ENCODE assay signal across 1 cellular context in the genomic region with DNA sequence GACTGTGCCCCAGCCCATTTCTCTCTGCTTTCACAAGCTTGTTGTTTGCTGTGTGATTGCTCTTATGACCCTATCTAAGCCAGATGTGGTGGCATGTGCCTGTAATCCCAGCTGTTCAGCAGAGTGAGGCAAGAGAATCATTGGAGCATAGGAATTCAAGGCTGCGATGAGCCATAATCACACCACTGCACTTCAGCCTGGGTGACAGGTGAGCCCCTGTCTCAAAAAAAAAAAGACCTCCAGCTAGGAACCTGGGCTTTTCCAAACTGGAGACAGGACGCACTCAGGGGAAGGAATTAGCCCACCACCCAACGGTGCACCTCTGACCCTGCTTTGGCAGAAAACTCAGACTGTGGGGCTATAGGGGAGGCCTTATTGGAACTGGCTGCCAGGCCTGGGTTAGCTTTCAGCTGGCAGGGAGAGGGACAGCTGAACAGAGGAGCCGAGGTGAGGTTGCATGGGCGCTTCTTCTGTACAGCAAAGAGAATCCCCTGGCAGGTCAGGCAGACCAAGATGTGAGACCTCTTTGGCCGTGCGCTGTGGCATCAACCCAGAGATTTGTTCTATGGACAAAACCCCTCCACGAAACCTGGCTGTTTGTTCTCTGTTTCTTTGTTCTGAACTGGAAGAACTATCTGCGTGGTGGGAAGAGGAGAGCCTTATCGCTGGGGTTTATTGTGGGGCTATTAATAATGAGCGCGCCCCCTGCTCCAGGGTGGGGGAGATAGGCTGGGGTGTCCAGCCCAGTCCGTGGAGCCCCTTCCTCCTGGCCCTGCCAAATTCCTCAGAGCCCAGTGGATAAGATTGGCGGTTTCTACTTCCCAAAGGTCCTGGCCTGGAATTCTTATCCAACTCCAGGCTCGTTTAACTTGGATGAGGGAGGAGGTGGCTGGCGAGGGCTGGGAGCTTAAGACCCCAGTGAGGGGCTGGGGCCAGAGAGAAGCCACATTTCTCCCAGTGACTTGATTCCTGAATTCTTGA.
TF ChIP-seq lines count a peak whose summit lies in the region.

No MANE protein-coding gene starts in this region.

TF ChIP-seq in HepG2, 621 proteins besides CTCF, POLR2A, EP300 and RAD21 (continues in another document):
- TF ChIP-seq, protein P1, sequence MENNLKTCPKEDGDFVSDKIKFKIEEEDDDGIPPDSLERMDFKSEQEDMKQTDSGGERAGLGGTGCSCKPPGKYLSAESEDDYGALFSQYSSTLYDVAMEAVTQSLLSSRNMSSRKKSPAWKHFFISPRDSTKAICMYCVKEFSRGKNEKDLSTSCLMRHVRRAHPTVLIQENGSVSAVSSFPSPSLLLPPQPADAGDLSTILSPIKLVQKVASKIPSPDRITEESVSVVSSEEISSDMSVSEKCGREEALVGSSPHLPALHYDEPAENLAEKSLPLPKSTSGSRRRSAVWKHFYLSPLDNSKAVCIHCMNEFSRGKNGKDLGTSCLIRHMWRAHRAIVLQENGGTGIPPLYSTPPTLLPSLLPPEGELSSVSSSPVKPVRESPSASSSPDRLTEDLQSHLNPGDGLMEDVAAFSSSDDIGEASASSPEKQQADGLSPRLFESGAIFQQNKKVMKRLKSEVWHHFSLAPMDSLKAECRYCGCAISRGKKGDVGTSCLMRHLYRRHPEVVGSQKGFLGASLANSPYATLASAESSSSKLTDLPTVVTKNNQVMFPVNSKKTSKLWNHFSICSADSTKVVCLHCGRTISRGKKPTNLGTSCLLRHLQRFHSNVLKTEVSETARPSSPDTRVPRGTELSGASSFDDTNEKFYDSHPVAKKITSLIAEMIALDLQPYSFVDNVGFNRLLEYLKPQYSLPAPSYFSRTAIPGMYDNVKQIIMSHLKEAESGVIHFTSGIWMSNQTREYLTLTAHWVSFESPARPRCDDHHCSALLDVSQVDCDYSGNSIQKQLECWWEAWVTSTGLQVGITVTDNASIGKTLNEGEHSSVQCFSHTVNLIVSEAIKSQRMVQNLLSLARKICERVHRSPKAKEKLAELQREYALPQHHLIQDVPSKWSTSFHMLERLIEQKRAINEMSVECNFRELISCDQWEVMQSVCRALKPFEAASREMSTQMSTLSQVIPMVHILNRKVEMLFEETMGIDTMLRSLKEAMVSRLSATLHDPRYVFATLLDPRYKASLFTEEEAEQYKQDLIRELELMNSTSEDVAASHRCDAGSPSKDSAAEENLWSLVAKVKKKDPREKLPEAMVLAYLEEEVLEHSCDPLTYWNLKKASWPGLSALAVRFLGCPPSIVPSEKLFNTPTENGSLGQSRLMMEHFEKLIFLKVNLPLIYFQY (CRISPR knock-in tag; IDR thresholded peaks at IDR 0.05; ENCODE audit: borderline replicate concordance) = no peak
- no peak for TF ChIP-seq NFE2L1 (CRISPR knock-in tag; IDR thresholded peaks at IDR 0.05; ENCODE audit: borderline replicate concordance)
- TF ChIP-seq, protein P2, sequence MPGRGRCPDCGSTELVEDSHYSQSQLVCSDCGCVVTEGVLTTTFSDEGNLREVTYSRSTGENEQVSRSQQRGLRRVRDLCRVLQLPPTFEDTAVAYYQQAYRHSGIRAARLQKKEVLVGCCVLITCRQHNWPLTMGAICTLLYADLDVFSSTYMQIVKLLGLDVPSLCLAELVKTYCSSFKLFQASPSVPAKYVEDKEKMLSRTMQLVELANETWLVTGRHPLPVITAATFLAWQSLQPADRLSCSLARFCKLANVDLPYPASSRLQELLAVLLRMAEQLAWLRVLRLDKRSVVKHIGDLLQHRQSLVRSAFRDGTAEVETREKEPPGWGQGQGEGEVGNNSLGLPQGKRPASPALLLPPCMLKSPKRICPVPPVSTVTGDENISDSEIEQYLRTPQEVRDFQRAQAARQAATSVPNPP (CRISPR knock-in tag; IDR thresholded peaks at IDR 0.05) = no peak
- TF ChIP-seq, protein P3, sequence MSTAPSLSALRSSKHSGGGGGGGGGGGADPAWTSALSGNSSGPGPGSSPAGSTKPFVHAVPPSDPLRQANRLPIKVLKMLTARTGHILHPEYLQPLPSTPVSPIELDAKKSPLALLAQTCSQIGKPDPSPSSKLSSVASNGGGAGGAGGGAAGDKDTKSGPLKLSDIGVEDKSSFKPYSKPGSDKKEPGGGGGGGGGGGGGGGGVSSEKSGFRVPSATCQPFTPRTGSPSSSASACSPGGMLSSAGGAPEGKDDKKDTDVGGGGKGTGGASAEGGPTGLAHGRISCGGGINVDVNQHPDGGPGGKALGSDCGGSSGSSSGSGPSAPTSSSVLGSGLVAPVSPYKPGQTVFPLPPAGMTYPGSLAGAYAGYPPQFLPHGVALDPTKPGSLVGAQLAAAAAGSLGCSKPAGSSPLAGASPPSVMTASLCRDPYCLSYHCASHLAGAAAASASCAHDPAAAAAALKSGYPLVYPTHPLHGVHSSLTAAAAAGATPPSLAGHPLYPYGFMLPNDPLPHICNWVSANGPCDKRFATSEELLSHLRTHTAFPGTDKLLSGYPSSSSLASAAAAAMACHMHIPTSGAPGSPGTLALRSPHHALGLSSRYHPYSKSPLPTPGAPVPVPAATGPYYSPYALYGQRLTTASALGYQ (CRISPR knock-in tag; IDR thresholded peaks at IDR 0.05) = no peak
- no peak for TF ChIP-seq BCL6 (CRISPR knock-in tag; IDR thresholded peaks at IDR 0.05)
- no peak for TF ChIP-seq SRSF1 (optimal IDR thresholded peaks at IDR 0.05; ENCODE audit: low read depth, low read length)
- TF ChIP-seq ZNF3 (CRISPR knock-in tag; IDR thresholded peaks at IDR 0.05) = no peak
- no peak for TF ChIP-seq HDAC6 (IDR thresholded peaks at IDR 0.05; ENCODE audit: low read depth, low read length)
- TF ChIP-seq ZNF383 (CRISPR knock-in tag; IDR thresholded peaks at IDR 0.05; ENCODE audit: borderline replicate concordance) = no peak
- no peak for TF ChIP-seq ZNF329 (CRISPR knock-in tag; IDR thresholded peaks at IDR 0.05; ENCODE audit: low read depth)
- TF ChIP-seq, protein P4, sequence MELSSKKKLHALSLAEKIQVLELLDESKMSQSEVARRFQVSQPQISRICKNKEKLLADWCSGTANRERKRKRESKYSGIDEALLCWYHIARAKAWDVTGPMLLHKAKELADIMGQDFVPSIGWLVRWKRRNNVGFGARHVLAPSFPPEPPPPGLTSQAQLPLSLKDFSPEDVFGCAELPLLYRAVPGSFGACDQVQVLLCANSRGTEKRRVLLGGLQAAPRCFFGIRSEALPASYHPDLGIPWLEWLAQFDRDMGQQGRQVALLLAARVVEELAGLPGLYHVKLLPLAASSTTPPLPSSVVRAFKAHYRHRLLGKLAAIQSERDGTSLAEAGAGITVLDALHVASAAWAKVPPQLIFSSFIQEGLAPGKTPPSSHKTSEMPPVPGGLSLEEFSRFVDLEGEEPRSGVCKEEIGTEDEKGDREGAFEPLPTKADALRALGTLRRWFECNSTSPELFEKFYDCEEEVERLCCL (CRISPR knock-in tag; IDR thresholded peaks at IDR 0.05; ENCODE audit: borderline replicate concordance) = no peak
- TF ChIP-seq ARNTL (CRISPR knock-in tag; IDR thresholded peaks at IDR 0.05) = no peak
- TF ChIP-seq BHLHE40 (IDR thresholded peaks at IDR 0.05; ENCODE audit: low read length) = peak; percentile 73
- no peak for TF ChIP-seq MIER2 (CRISPR knock-in tag; IDR thresholded peaks at IDR 0.05)
- TF ChIP-seq RARG (CRISPR knock-in tag; IDR thresholded peaks at IDR 0.05; ENCODE audit: low read depth) = no peak
- TF ChIP-seq FOSL2 (CRISPR knock-in tag; IDR thresholded peaks at IDR 0.05) = 0 out of 2 replicates have a peak, but pooled peaks have one; percentile 6
- TF ChIP-seq CREM (IDR thresholded peaks at IDR 0.05) = no peak
- no peak for TF ChIP-seq CREM (CRISPR knock-in tag; IDR thresholded peaks at IDR 0.05)
- no peak for TF ChIP-seq ZFAT (CRISPR knock-in tag; conservative IDR thresholded peaks at IDR 0.05)
- TF ChIP-seq ZNF782 (CRISPR knock-in tag; IDR thresholded peaks at IDR 0.05; ENCODE audit: borderline replicate concordance) = no peak
- TF ChIP-seq, protein P5, sequence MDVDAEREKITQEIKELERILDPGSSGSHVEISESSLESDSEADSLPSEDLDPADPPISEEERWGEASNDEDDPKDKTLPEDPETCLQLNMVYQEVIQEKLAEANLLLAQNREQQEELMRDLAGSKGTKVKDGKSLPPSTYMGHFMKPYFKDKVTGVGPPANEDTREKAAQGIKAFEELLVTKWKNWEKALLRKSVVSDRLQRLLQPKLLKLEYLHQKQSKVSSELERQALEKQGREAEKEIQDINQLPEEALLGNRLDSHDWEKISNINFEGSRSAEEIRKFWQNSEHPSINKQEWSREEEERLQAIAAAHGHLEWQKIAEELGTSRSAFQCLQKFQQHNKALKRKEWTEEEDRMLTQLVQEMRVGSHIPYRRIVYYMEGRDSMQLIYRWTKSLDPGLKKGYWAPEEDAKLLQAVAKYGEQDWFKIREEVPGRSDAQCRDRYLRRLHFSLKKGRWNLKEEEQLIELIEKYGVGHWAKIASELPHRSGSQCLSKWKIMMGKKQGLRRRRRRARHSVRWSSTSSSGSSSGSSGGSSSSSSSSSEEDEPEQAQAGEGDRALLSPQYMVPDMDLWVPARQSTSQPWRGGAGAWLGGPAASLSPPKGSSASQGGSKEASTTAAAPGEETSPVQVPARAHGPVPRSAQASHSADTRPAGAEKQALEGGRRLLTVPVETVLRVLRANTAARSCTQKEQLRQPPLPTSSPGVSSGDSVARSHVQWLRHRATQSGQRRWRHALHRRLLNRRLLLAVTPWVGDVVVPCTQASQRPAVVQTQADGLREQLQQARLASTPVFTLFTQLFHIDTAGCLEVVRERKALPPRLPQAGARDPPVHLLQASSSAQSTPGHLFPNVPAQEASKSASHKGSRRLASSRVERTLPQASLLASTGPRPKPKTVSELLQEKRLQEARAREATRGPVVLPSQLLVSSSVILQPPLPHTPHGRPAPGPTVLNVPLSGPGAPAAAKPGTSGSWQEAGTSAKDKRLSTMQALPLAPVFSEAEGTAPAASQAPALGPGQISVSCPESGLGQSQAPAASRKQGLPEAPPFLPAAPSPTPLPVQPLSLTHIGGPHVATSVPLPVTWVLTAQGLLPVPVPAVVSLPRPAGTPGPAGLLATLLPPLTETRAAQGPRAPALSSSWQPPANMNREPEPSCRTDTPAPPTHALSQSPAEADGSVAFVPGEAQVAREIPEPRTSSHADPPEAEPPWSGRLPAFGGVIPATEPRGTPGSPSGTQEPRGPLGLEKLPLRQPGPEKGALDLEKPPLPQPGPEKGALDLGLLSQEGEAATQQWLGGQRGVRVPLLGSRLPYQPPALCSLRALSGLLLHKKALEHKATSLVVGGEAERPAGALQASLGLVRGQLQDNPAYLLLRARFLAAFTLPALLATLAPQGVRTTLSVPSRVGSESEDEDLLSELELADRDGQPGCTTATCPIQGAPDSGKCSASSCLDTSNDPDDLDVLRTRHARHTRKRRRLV (CRISPR knock-in tag; IDR thresholded peaks at IDR 0.05) = no peak
- TF ChIP-seq GZF1 (CRISPR knock-in tag; IDR thresholded peaks at IDR 0.05) = no peak
- TF ChIP-seq NFKBIZ (CRISPR knock-in tag; IDR thresholded peaks at IDR 0.05) = no peak
- no peak for TF ChIP-seq NFE2L2 (IDR thresholded peaks at IDR 0.05; ENCODE audit: low read length)
- TF ChIP-seq ZNF644 (CRISPR knock-in tag; IDR thresholded peaks at IDR 0.05; ENCODE audit: low read depth) = no peak
- no peak for TF ChIP-seq ZNF674 (CRISPR knock-in tag; IDR thresholded peaks at IDR 0.05; ENCODE audit: low read depth)
- TF ChIP-seq ZNF547 (CRISPR knock-in tag; IDR thresholded peaks at IDR 0.05) = 0 out of 2 replicates have a peak, but pooled peaks have one; percentile 37
- no peak for TF ChIP-seq ZNF556 (CRISPR knock-in tag; IDR thresholded peaks at IDR 0.05; ENCODE audit: borderline replicate concordance)
- TF ChIP-seq ETV5 (CRISPR knock-in tag; IDR thresholded peaks at IDR 0.05; ENCODE audit: borderline replicate concordance) = no peak
- no peak for TF ChIP-seq ZNF749 (CRISPR knock-in tag; IDR thresholded peaks at IDR 0.05; ENCODE audit: borderline replicate concordance)
- TF ChIP-seq, protein P6, sequence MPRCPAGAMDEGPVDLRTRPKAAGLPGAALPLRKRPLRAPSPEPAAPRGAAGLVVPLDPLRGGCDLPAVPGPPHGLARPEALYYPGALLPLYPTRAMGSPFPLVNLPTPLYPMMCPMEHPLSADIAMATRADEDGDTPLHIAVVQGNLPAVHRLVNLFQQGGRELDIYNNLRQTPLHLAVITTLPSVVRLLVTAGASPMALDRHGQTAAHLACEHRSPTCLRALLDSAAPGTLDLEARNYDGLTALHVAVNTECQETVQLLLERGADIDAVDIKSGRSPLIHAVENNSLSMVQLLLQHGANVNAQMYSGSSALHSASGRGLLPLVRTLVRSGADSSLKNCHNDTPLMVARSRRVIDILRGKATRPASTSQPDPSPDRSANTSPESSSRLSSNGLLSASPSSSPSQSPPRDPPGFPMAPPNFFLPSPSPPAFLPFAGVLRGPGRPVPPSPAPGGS (CRISPR knock-in tag; IDR thresholded peaks at IDR 0.05) = no peak
- no peak for TF ChIP-seq ZFP90 (CRISPR knock-in tag; IDR thresholded peaks at IDR 0.05; ENCODE audit: borderline replicate concordance)
- no peak for TF ChIP-seq ZKSCAN1 (IDR thresholded peaks at IDR 0.05; ENCODE audit: low read length)
- TF ChIP-seq ZNF737 (CRISPR knock-in tag; IDR thresholded peaks at IDR 0.05; ENCODE audit: borderline replicate concordance) = no peak
- no peak for TF ChIP-seq MED8 (CRISPR knock-in tag; IDR thresholded peaks at IDR 0.05; ENCODE audit: insufficient replicate concordance)
- TF ChIP-seq, protein P7, sequence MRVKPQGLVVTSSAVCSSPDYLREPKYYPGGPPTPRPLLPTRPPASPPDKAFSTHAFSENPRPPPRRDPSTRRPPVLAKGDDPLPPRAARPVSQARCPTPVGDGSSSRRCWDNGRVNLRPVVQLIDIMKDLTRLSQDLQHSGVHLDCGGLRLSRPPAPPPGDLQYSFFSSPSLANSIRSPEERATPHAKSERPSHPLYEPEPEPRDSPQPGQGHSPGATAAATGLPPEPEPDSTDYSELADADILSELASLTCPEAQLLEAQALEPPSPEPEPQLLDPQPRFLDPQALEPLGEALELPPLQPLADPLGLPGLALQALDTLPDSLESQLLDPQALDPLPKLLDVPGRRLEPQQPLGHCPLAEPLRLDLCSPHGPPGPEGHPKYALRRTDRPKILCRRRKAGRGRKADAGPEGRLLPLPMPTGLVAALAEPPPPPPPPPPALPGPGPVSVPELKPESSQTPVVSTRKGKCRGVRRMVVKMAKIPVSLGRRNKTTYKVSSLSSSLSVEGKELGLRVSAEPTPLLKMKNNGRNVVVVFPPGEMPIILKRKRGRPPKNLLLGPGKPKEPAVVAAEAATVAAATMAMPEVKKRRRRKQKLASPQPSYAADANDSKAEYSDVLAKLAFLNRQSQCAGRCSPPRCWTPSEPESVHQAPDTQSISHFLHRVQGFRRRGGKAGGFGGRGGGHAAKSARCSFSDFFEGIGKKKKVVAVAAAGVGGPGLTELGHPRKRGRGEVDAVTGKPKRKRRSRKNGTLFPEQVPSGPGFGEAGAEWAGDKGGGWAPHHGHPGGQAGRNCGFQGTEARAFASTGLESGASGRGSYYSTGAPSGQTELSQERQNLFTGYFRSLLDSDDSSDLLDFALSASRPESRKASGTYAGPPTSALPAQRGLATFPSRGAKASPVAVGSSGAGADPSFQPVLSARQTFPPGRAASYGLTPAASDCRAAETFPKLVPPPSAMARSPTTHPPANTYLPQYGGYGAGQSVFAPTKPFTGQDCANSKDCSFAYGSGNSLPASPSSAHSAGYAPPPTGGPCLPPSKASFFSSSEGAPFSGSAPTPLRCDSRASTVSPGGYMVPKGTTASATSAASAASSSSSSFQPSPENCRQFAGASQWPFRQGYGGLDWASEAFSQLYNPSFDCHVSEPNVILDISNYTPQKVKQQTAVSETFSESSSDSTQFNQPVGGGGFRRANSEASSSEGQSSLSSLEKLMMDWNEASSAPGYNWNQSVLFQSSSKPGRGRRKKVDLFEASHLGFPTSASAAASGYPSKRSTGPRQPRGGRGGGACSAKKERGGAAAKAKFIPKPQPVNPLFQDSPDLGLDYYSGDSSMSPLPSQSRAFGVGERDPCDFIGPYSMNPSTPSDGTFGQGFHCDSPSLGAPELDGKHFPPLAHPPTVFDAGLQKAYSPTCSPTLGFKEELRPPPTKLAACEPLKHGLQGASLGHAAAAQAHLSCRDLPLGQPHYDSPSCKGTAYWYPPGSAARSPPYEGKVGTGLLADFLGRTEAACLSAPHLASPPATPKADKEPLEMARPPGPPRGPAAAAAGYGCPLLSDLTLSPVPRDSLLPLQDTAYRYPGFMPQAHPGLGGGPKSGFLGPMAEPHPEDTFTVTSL (CRISPR knock-in tag; IDR thresholded peaks at IDR 0.05; ENCODE audit: borderline replicate concordance) = no peak
- TF ChIP-seq REPIN1 (CRISPR knock-in tag; IDR thresholded peaks at IDR 0.05; ENCODE audit: borderline replicate concordance, low read depth) = no peak
